Comparison of ENCODE assay signal across 11 cellular contexts in genomic region chr6:148358196-148358785, GRCh38. TPM values are rescaled to one million over a fixed set of nuclear protein-coding genes. Genes with fewer than 3 reads are reported as not detected.
DNase-seq lines count a peak whose midpoint lies in the region; ATAC-seq lines count a peak whose summit lies in the region.
"Had no signal": no experiment of that assay in that cellular context is flagged by ENCODE, and none has a peak within 500 bp of the region (broad histone marks: within the 10 kb centered on the region; RNA-seq: fewer than 3 reads in every experiment).

No MANE protein-coding gene starts in this region.

- ATAC-seq in esophagus mucosa: peak; percentile 79
- no peak for ATAC-seq in HG03521 (IDR thresholded peaks at IDR 0.05; ENCODE audit: unreplicated experiment)
- ATAC-seq: natural killer cell had no signal

- peak; percentile 71 for DNase-seq in AG08395 (ENCODE audit: low spot score)
- DNase-seq in NOMO-1 treated with dmso at 0.1 percent for 144 hours (lab: John Stamatoyannopoulos, UW; ENCODE audit: unreplicated experiment): peak; percentile 59
- DNase-seq in mucosa of gallbladder (ENCODE audit: low spot score): peak; percentile 41
- DNase-seq in activated effector memory CD4-positive, alpha-beta T cell treated with Interleukin-2 at 50 U/mL for 16 hours: no peak
- no peak for DNase-seq in SK-N-DZ (ENCODE audit: low spot score)
- DNase-seq in glomerular visceral epithelial cell (ENCODE audit: extremely low spot score): no peak
- DNase-seq: activated CD4-positive, alpha-beta memory T cell treated with anti-CD3 and anti-CD28 coated beads, Interleukin-2, amount 10 ng/mL, durations not matched to agents 7 days and 5 days; natural killer cell; stimulated activated CD4-positive, alpha-beta T cell treated with anti-CD3 and anti-CD28 coated beads, Interleukin-4, amount 100 ng/mL, for 24 hours had no signal

RNA-seq across cellular contexts. Expression of gene SASH1, which starts 15.7 kb away (rescaled TPM):
- total RNA-seq in esophagus mucosa (65.2 TPM), mucosa of gallbladder (24.3 TPM)
- 0.10 and 0.36 TPM in 2 replicates for polyA plus RNA-seq in SK-N-DZ (2014; cell fraction: cytosol; rRNA removed)
- polyA plus RNA-seq in SK-N-DZ (2014; cell fraction: nucleus; rRNA removed): 0.03 TPM in 1 of 2 replicates, not detected in the other

Comparison
In these comparisons a context has a peak if more than half of its experiments do, and no peak if none do; other contexts are left out.
1. DNase-seq: peak in AG08395 (single experiment), NOMO-1 treated with dmso at 0.1 percent for 144 hours (single experiment) and mucosa of gallbladder (single experiment); none in activated effector memory CD4-positive, alpha-beta T cell treated with Interleukin-2 at 50 U/mL for 16 hours (single experiment), SK-N-DZ (single experiment) and glomerular visceral epithelial cell (single experiment).